In genomic region chr6:36820700-36821580, GRCh38 we compare ENCODE assay signal across 1 cellular context.
TF ChIP-seq lines count a peak whose summit lies in the region.

No MANE protein-coding gene starts in this region.

TF ChIP-seq in K562, 482 proteins besides CTCF, POLR2A, EP300 and RAD21 (continued from another document and continues in another):
- TF ChIP-seq CHD4 (IDR thresholded peaks at IDR 0.05; ENCODE audit: insufficient read depth, insufficient replicate concordance, low read depth, low read length, poor library complexity, severe bottlenecking), result no peak
- no peak for TF ChIP-seq ETV6 (IDR thresholded peaks at IDR 0.05; ENCODE audit: borderline replicate concordance in 1 of 2, low read depth in 2 of 2, low read length in 1 of 2)
- no peak for TF ChIP-seq ETV6 (CRISPR knock-in tag; IDR thresholded peaks at IDR 0.05; ENCODE audit: borderline replicate concordance)
- no peak for TF ChIP-seq PURB (CRISPR knock-in tag; IDR thresholded peaks at IDR 0.05; ENCODE audit: low read depth)
- TF ChIP-seq PHTF2 (CRISPR knock-in tag; IDR thresholded peaks at IDR 0.05), result no peak
- no peak for TF ChIP-seq ZNF146 (CRISPR knock-in tag; IDR thresholded peaks at IDR 0.05; ENCODE audit: unreplicated experiment)
- no peak for TF ChIP-seq TEAD2 (tag; IDR thresholded peaks at IDR 0.05)
- no peak for TF ChIP-seq ZNF696 (CRISPR knock-in tag; conservative IDR thresholded peaks at IDR 0.05)
- peak; percentile 87 for TF ChIP-seq MTA1 (IDR thresholded peaks at IDR 0.05; ENCODE audit: borderline replicate concordance)
- TF ChIP-seq RFX1 (IDR thresholded peaks at IDR 0.05), result no peak
- TF ChIP-seq MAX (CRISPR knock-in tag; IDR thresholded peaks at IDR 0.05), result peak; percentile 14; the same call in 1 of the 2 replicates
- TF ChIP-seq CTBP1 (IDR thresholded peaks at IDR 0.05; ENCODE audit: borderline replicate concordance), result peak; percentile 22; the same call in 1 of the 2 replicates
- TF ChIP-seq ETV1 (tag; conservative IDR thresholded peaks at IDR 0.05; ENCODE audit: low read depth), result no peak; the same call in none of the 2 replicates
- no peak for TF ChIP-seq SMAD1 (IDR thresholded peaks at IDR 0.05; ENCODE audit: low read depth, low read length, partially characterized antibody)
- peak; percentile 98 for TF ChIP-seq FOSL1 (tag; conservative IDR thresholded peaks at IDR 0.05)
- TF ChIP-seq PBX2 (CRISPR knock-in tag; IDR thresholded peaks at IDR 0.05; ENCODE audit: low read depth), result no peak
- TF ChIP-seq PBX2 (tag; conservative IDR thresholded peaks at IDR 0.05; ENCODE audit: low read depth), result no peak
- no peak for TF ChIP-seq TGIF2 (CRISPR knock-in tag; IDR thresholded peaks at IDR 0.05)
- TF ChIP-seq NCOA4 (IDR thresholded peaks at IDR 0.05; ENCODE audit: partially characterized antibody), result no peak
- no peak for TF ChIP-seq ZC3H4 (CRISPR knock-in tag; IDR thresholded peaks at IDR 0.05; ENCODE audit: borderline replicate concordance)
- TF ChIP-seq ZNF79 (CRISPR knock-in tag; IDR thresholded peaks at IDR 0.05; ENCODE audit: low read depth), result no peak
- no peak for TF ChIP-seq PHB (CRISPR knock-in tag; IDR thresholded peaks at IDR 0.05)
- no peak for TF ChIP-seq PRDM10 (IDR thresholded peaks at IDR 0.05; ENCODE audit: partially characterized antibody)
- TF ChIP-seq KAT8 (IDR thresholded peaks at IDR 0.05; ENCODE audit: low read depth), result no peak
- TF ChIP-seq ZSCAN29 (IDR thresholded peaks at IDR 0.05), result no peak
- TF ChIP-seq ELF1 (tag; IDR thresholded peaks at IDR 0.05), result no peak; the same call in none of the 2 replicates
- TF ChIP-seq BRCA1 (IDR thresholded peaks at IDR 0.05), result no peak
- TF ChIP-seq BRCA1 (CRISPR knock-in tag; IDR thresholded peaks at IDR 0.05), result no peak
- no peak; the same call in 1 of the 2 replicates for TF ChIP-seq ZFX (CRISPR knock-in tag; IDR thresholded peaks at IDR 0.05)
- no peak for TF ChIP-seq SLC30A9 (CRISPR knock-in tag; IDR thresholded peaks at IDR 0.05)
- TF ChIP-seq CUX1 (CRISPR knock-in tag; IDR thresholded peaks at IDR 0.05), result no peak
- no peak for TF ChIP-seq ELK3 (CRISPR knock-in tag; IDR thresholded peaks at IDR 0.05)
- no peak for TF ChIP-seq E2F3 (CRISPR knock-in tag; IDR thresholded peaks at IDR 0.05)
- peak; percentile 76 for TF ChIP-seq GABPA (tag; conservative IDR thresholded peaks at IDR 0.05; ENCODE audit: low read depth)
- TF ChIP-seq DNMT1 (IDR thresholded peaks at IDR 0.05), result no peak
- TF ChIP-seq WHSC1 (IDR thresholded peaks at IDR 0.05; ENCODE audit: low read length), result no peak
- TF ChIP-seq BACH1 (tag; IDR thresholded peaks at IDR 0.05), result peak; percentile 12
- peak; percentile 46; the same call in 1 of the 2 replicates for TF ChIP-seq ZBTB33 (CRISPR knock-in tag; IDR thresholded peaks at IDR 0.05)
- TF ChIP-seq ZNF395 (CRISPR knock-in tag; IDR thresholded peaks at IDR 0.05), result peak; percentile 90
- no peak for TF ChIP-seq TBP (optimal IDR thresholded peaks at IDR 0.05; ENCODE audit: low read depth, low read length)
- no peak for TF ChIP-seq MCM5 (IDR thresholded peaks at IDR 0.05; ENCODE audit: low read depth)
- no peak for TF ChIP-seq ZNF324 (CRISPR knock-in tag; IDR thresholded peaks at IDR 0.05)
- TF ChIP-seq ZKSCAN8 (CRISPR knock-in tag; IDR thresholded peaks at IDR 0.05), result peak; percentile 69; the same call in 1 of the 2 replicates
- no peak for TF ChIP-seq GTF2A2 (tag; IDR thresholded peaks at IDR 0.05)
- TF ChIP-seq ZKSCAN1 (IDR thresholded peaks at IDR 0.05; ENCODE audit: low read depth, low read length), result no peak
- no peak for TF ChIP-seq CBX5 (IDR thresholded peaks at IDR 0.05; ENCODE audit: borderline replicate concordance, low read depth)
- no peak for TF ChIP-seq ZNF316 (IDR thresholded peaks at IDR 0.05)
- TF ChIP-seq CSDE1 (IDR thresholded peaks at IDR 0.05), result no peak
- no peak for TF ChIP-seq ZSCAN32 (CRISPR knock-in tag; IDR thresholded peaks at IDR 0.05)
- peak in 1 of 2 experiments; percentile 84; a peak in 2 of 4 replicates for TF ChIP-seq HDAC1 (IDR thresholded peaks at IDR 0.05)
- no peak for TF ChIP-seq CREB1 (IDR thresholded peaks at IDR 0.05)
- TF ChIP-seq CREB1 (CRISPR knock-in tag; IDR thresholded peaks at IDR 0.05), result peak; percentile 31
- TF ChIP-seq TFE3 (CRISPR knock-in tag; IDR thresholded peaks at IDR 0.05), result no peak
